In genomic region chr13:77857810-77858209, GRCh38 we compare ENCODE assay signal across 32 cellular contexts.
DNase-seq lines count a peak whose midpoint lies in the region; ATAC-seq and TF ChIP-seq lines count a peak whose summit lies in the region.
"Had no signal": no experiment of that assay in that cellular context is flagged by ENCODE, and none has a peak within 500 bp of the region (broad histone marks: within the 10 kb centered on the region; RNA-seq: fewer than 3 reads in every experiment).

No MANE protein-coding gene starts in this region.

- no peak overlapping the region for H3K9ac ChIP-seq in HUES64 (ENCODE audit: low read depth, low read length)

- H3K36me3 ChIP-seq in HUES64 (ENCODE audit: insufficient read depth, low read length) (no peaks in the 10 kb centered on the region), mesodermal cell (ENCODE audit: control insufficient read depth, insufficient read depth, low read length) (no peaks in the 10 kb centered on the region)
- H3K36me3 ChIP-seq: ascending aorta, BE2C, esophagus muscularis mucosa, neutrophil, right lobe of liver, tibial artery, vagina had no signal

- H3K9me3 ChIP-seq in HUES64 (ENCODE audit: insufficient read depth, low read depth, low read length), result no peaks in the 10 kb centered on the region
- no peaks in the 10 kb centered on the region for H3K9me3 ChIP-seq in mesodermal cell (ENCODE audit: control insufficient read depth, low read length)
- H3K9me3 ChIP-seq: ascending aorta, BE2C, esophagus muscularis mucosa, neutrophil, right lobe of liver, tibial artery, vagina had no signal

- no peaks in the 10 kb centered on the region for H3K27me3 ChIP-seq in HUES64 (ENCODE audit: insufficient read depth, low read length)
- H3K27me3 ChIP-seq: ascending aorta, esophagus muscularis mucosa, hepatocyte, neutrophil, right lobe of liver, tibial artery, vagina had no signal

- H3K27ac ChIP-seq in HUES64 (ENCODE audit: low read depth, low read length) (peak overlapping the region; percentile 27; the same call in 1 of the 2 replicates), mesodermal cell (ENCODE audit: low read depth, low read length, severe bottlenecking) (peak overlapping the region; percentile 31)
- H3K27ac ChIP-seq: ascending aorta, esophagus muscularis mucosa, hepatocyte, neutrophil, right lobe of liver, tibial artery, vagina had no signal

- H3K36me3 Mint-ChIP-seq in brain, result no peaks in the 10 kb centered on the region
- H3K36me3 Mint-ChIP-seq: activated CD8-positive, alpha-beta memory T cell treated with anti-CD3 and anti-CD28 coated beads, Interleukin-2, amount 10 ng/mL, durations not matched to agents 7 days and 5 days; CD8-positive, alpha-beta T cell; T-cell had no signal

- no peak for TF ChIP-seq CTCF in brain (conservative IDR thresholded peaks at IDR 0.05)

- ATAC-seq in HG03039 (IDR thresholded peaks at IDR 0.05; ENCODE audit: unreplicated experiment) (no peak), HG03521 (IDR thresholded peaks at IDR 0.05; ENCODE audit: unreplicated experiment) (no peak), HG03108 (IDR thresholded peaks at IDR 0.05; ENCODE audit: unreplicated experiment) (no peak)
- ATAC-seq: activated CD8-positive, alpha-beta memory T cell treated with anti-CD3 and anti-CD28 coated beads, Interleukin-2, amount 10 ng/mL, durations not matched to agents 7 days and 5 days; activated T-cell treated with anti-CD3 and anti-CD28 coated beads, Interleukin-2, amount 50 U/mL, for 4 hours; CD8-positive, alpha-beta T cell; GM12878; K562; left colon; right lobe of liver; T-cell had no signal

- peaks cover 54% of the 10 kb centered on the region for H3K4me1 Mint-ChIP-seq in brain
- H3K4me1 Mint-ChIP-seq: activated CD8-positive, alpha-beta memory T cell treated with anti-CD3 and anti-CD28 coated beads, Interleukin-2, amount 10 ng/mL, durations not matched to agents 7 days and 5 days; central memory CD8-positive, alpha-beta T cell; T-cell had no signal

- H3K27me3 Mint-ChIP-seq in brain, result peaks cover 7% of the 10 kb centered on the region
- H3K27me3 Mint-ChIP-seq: activated CD8-positive, alpha-beta memory T cell treated with anti-CD3 and anti-CD28 coated beads, Interleukin-2, amount 10 ng/mL, durations not matched to agents 7 days and 5 days; progenitor cell of endocrine pancreas had no signal

- H3K27ac Mint-ChIP-seq in brain, result peak overlapping the region in 3 of 5 experiments; percentile 42 to 84 (median 78)
- H3K27ac Mint-ChIP-seq: activated CD8-positive, alpha-beta memory T cell treated with anti-CD3 and anti-CD28 coated beads, Interleukin-2, amount 10 ng/mL, durations not matched to agents 7 days and 5 days; CD8-positive, alpha-beta T cell; progenitor cell of endocrine pancreas; T-cell had no signal

- H3K4me1 ChIP-seq in HUES64 (ENCODE audit: insufficient read depth, low read length) (peaks cover 70% of the 10 kb centered on the region), mesodermal cell (ENCODE audit: control insufficient read depth, insufficient read depth, low read length, poor library complexity, severe bottlenecking) (peaks cover 9% of the 10 kb centered on the region)
- H3K4me1 ChIP-seq: ascending aorta, BE2C, right lobe of liver, tibial artery had no signal

- peak; percentile 35 for DNase-seq in DMS 273 treated with DMSO at 0.1 percent for 48 hours (lab: John Stamatoyannopoulos, UW)
- DNase-seq in NCI-H748 treated with DMSO at 0.1 percent for 48 hours (lab: John Stamatoyannopoulos, UW), result no peak
- DNase-seq: activated CD4-positive, alpha-beta T cell treated with anti-CD3 and anti-CD28 coated beads, Interleukin-2, amount 50 U/mL, for 1 hour; activated CD8-positive, alpha-beta memory T cell treated with anti-CD3 and anti-CD28 coated beads, Interleukin-2, amount 10 ng/mL, durations not matched to agents 7 days and 5 days; activated gamma-delta T cell treated with Interleukin-2 at 50 U/mL for 16 hours; activated T-cell treated with anti-CD3 and anti-CD28 coated beads, Interleukin-2, amount 50 U/mL, for 4 hours; BE2C; CD8-positive, alpha-beta T cell; left colon; NCI-H1092 treated with DMSO at 0.1 percent for 48 hours; NCI-H1694 treated with DMSO at 0.1 percent for 48 hours; NCI-H446; NK-92 treated with Interleukin-12 subunit alpha and Interleukin-12 subunit beta, amount 100 ng/mL, for 24 hours; right lobe of liver; stimulated activated CD4-positive, alpha-beta T cell treated with anti-CD3 and anti-CD28 coated beads, Interleukin-4, amount 100 ng/mL, for 24 hours; T-cell; tibial artery had no signal

- H3K4me3 Mint-ChIP-seq in brain, result peak overlapping the region in 1 of 5 experiments; percentile 33
- H3K4me3 Mint-ChIP-seq: activated CD8-positive, alpha-beta memory T cell treated with anti-CD3 and anti-CD28 coated beads, Interleukin-2, amount 10 ng/mL, durations not matched to agents 7 days and 5 days; activated T-cell treated with anti-CD3 and anti-CD28 coated beads, Interleukin-2, amount 50 U/mL, for 4 hours; CD8-positive, alpha-beta T cell; central memory CD8-positive, alpha-beta T cell; T-cell had no signal

- H3K4me3 ChIP-seq in HUES64 (ENCODE audit: low read length) (no peak overlapping the region), mesodermal cell (ENCODE audit: extremely low read depth, insufficient read depth, low read length, poor library complexity, severe bottlenecking) (no peak overlapping the region)
- H3K4me3 ChIP-seq: ascending aorta, esophagus muscularis mucosa, GM12878, hepatocyte, K562, right lobe of liver, tibial artery, vagina had no signal

- H3K9me3 Mint-ChIP-seq in brain, result peaks cover 0 to 5% (median 0%) of the 10 kb centered on the region in 5 experiments
- H3K9me3 Mint-ChIP-seq: activated T-cell treated with anti-CD3 and anti-CD28 coated beads, Interleukin-2, amount 50 U/mL, for 4 hours; CD8-positive, alpha-beta T cell; central memory CD8-positive, alpha-beta T cell; T-cell had no signal
